In genomic region chr12:108621161-108621560, GRCh38 we compare ENCODE assay signal across 23 cellular contexts. TPM values are rescaled to one million over a fixed set of nuclear protein-coding genes. Genes with fewer than 3 reads are reported as not detected.
DNase-seq lines count a peak whose midpoint lies in the region; ATAC-seq and TF ChIP-seq lines count a peak whose summit lies in the region.
"Had no signal": no experiment of that assay in that cellular context is flagged by ENCODE, and none has a peak within 500 bp of the region (broad histone marks: within the 10 kb centered on the region; RNA-seq: fewer than 3 reads in every experiment).

No MANE protein-coding gene starts in this region.

- H3K4me1 Mint-ChIP-seq in activated T-cell treated with anti-CD3 and anti-CD28 coated beads, Interleukin-2, amount 50 U/mL, for 72 hours (ENCODE audit: low read depth), result peaks cover 63% of the 10 kb centered on the region
- H3K4me1 Mint-ChIP-seq in activated naive CD8-positive, alpha-beta T cell (ENCODE audit: low read depth), result peaks cover 71% of the 10 kb centered on the region
- peaks cover 59% of the 10 kb centered on the region for H3K4me1 Mint-ChIP-seq in stimulated activated memory B cell treated with anti-CD40 and anti-IgM and Interleukin-4, amounts not matched to agents 10 μg/mL and 1 μg/mL and 100 μg/mL, for 72 hours

- H3K36me3 ChIP-seq in lower lobe of right lung, result peaks cover 14% of the 10 kb centered on the region
- H3K36me3 ChIP-seq: prostate gland, tibial artery had no signal

- ATAC-seq in activated T-cell treated with anti-CD3 and anti-CD28 coated beads, Interleukin-2, amount 50 U/mL, for 72 hours (replicated peaks in 1 of 2), result no peak
- ATAC-seq in lower lobe of right lung (no peak), GM18858 (IDR thresholded peaks at IDR 0.05; ENCODE audit: unreplicated experiment) (no peak), GM19324 (IDR thresholded peaks at IDR 0.05; ENCODE audit: low FRiP score, unreplicated experiment) (no peak)
- no peak for ATAC-seq in stimulated activated memory B cell treated with anti-CD40 and anti-IgM and Interleukin-4, amounts not matched to agents 10 μg/mL and 1 μg/mL and 100 μg/mL, for 72 hours

- H3K27ac Mint-ChIP-seq in activated T-cell treated with anti-CD3 and anti-CD28 coated beads, Interleukin-2, amount 50 U/mL, for 72 hours, result peak overlapping the region; percentile 52
- peak overlapping the region; percentile 97 for H3K27ac Mint-ChIP-seq in activated naive CD8-positive, alpha-beta T cell
- peak overlapping the region; percentile 85 for H3K27ac Mint-ChIP-seq in stimulated activated memory B cell treated with anti-CD40 and anti-IgM and Interleukin-4, amounts not matched to agents 10 μg/mL and 1 μg/mL and 100 μg/mL, for 72 hours

- no peaks in the 10 kb centered on the region for H3K27me3 ChIP-seq in lower lobe of right lung (ENCODE audit: low read depth)
- H3K27me3 ChIP-seq: tibial artery had no signal

- H3K4me3 Mint-ChIP-seq in activated T-cell treated with anti-CD3 and anti-CD28 coated beads, Interleukin-2, amount 50 U/mL, for 72 hours, result no peak overlapping the region
- no peak overlapping the region for H3K4me3 Mint-ChIP-seq in activated naive CD8-positive, alpha-beta T cell
- no peak overlapping the region for H3K4me3 Mint-ChIP-seq in stimulated activated memory B cell treated with anti-CD40 and anti-IgM and Interleukin-4, amounts not matched to agents 10 μg/mL and 1 μg/mL and 100 μg/mL, for 72 hours
- H3K4me3 Mint-ChIP-seq: nephron progenitor cell had no signal

- no peak for DNase-seq in activated T-cell treated with anti-CD3 and anti-CD28 coated beads, Interleukin-2, amount 50 U/mL, for 72 hours
- DNase-seq in activated T-cell treated with anti-CD3 and anti-CD28 coated beads, Interleukin-2, amount 50 U/mL, for 1 hour, result no peak
- no peak for DNase-seq in lower lobe of right lung
- DNase-seq in NCI-H2081 (lab: John Stamatoyannopoulos, UW), result no peak
- DNase-seq: ACHN; activated gamma-delta T cell treated with Interleukin-2 at 50 U/mL for 16 hours; DMS79; effector memory CD4-positive, alpha-beta T cell; KG1; MV-4-11; NCI-H1694; NCI-H2227 treated with DMSO at 0.1 percent for 48 hours; nephron progenitor cell; SHP77; stimulated activated naive CD4-positive, alpha-beta T cell treated with Interleukin-2 at 50 U/mL for 16 hours; tibial artery had no signal

- no peak overlapping the region for H3K4me3 ChIP-seq in lower lobe of right lung
- H3K4me3 ChIP-seq: prostate gland, tibial artery had no signal

- no peaks in the 10 kb centered on the region for H3K9me3 ChIP-seq in lower lobe of right lung
- H3K9me3 ChIP-seq: prostate gland, tibial artery had no signal

- H3K27me3 Mint-ChIP-seq in activated T-cell treated with anti-CD3 and anti-CD28 coated beads, Interleukin-2, amount 50 U/mL, for 72 hours (ENCODE audit: low read depth), result no peaks in the 10 kb centered on the region
- no peaks in the 10 kb centered on the region for H3K27me3 Mint-ChIP-seq in activated naive CD8-positive, alpha-beta T cell
- H3K27me3 Mint-ChIP-seq in stimulated activated memory B cell treated with anti-CD40 and anti-IgM and Interleukin-4, amounts not matched to agents 10 μg/mL and 1 μg/mL and 100 μg/mL, for 72 hours, result no peaks in the 10 kb centered on the region

- H3K9me3 Mint-ChIP-seq in activated T-cell treated with anti-CD3 and anti-CD28 coated beads, Interleukin-2, amount 50 U/mL, for 72 hours, result peaks cover 3 to 4% of the 10 kb centered on the region in 2 donors
- H3K9me3 Mint-ChIP-seq in activated naive CD8-positive, alpha-beta T cell (ENCODE audit: low read depth), result no peaks in the 10 kb centered on the region
- H3K9me3 Mint-ChIP-seq in stimulated activated memory B cell treated with anti-CD40 and anti-IgM and Interleukin-4, amounts not matched to agents 10 μg/mL and 1 μg/mL and 100 μg/mL, for 72 hours, result peaks cover 7% of the 10 kb centered on the region

- no peak for TF ChIP-seq CTCF in lower lobe of right lung (IDR thresholded peaks at IDR 0.05)

- intact Hi-C loops in lower lobe of right lung (cut with DNase I), result no loop called here

- peaks cover 19 to 43% of the 10 kb centered on the region in 2 donors for H3K36me3 Mint-ChIP-seq in activated T-cell treated with anti-CD3 and anti-CD28 coated beads, Interleukin-2, amount 50 U/mL, for 72 hours (ENCODE audit: insufficient read depth in 2 of 2)
- H3K36me3 Mint-ChIP-seq in activated naive CD8-positive, alpha-beta T cell, result peaks cover 9% of the 10 kb centered on the region
- H3K36me3 Mint-ChIP-seq in stimulated activated memory B cell treated with anti-CD40 and anti-IgM and Interleukin-4, amounts not matched to agents 10 μg/mL and 1 μg/mL and 100 μg/mL, for 72 hours, result peaks cover 12% of the 10 kb centered on the region

- peak overlapping the region; percentile 81 for H3K27ac ChIP-seq in lower lobe of right lung
- H3K27ac ChIP-seq: prostate gland, tibial artery had no signal

- H3K4me1 ChIP-seq in lower lobe of right lung, result peaks cover 62% of the 10 kb centered on the region

RNA-seq across cellular contexts. Expression of gene SELPLG, which starts 12.5 kb away (rescaled TPM):
- total RNA-seq in activated T-cell treated with anti-CD3 and anti-CD28 coated beads, Interleukin-2, amount 50 U/mL, for 72 hours, result 10 to 100 TPM; 49.6 to 55.4 TPM
- 59.9 TPM for total RNA-seq in lower lobe of right lung
- total RNA-seq: HT-29 had no signal

RNA-seq across cellular contexts. Expression of gene TMEM119, which starts 23.3 kb away (rescaled TPM):
- under 1 TPM; 0.65 to 0.74 TPM for total RNA-seq in activated T-cell treated with anti-CD3 and anti-CD28 coated beads, Interleukin-2, amount 50 U/mL, for 72 hours
- total RNA-seq in lower lobe of right lung, result 13.4 TPM
- total RNA-seq: HT-29, kidney epithelial cell had no signal

RNA-seq across cellular contexts. Expression of gene ISCU, which starts 58.8 kb away (rescaled TPM):
- 100 to 1,000 TPM; 115 to 139 TPM for total RNA-seq in activated T-cell treated with anti-CD3 and anti-CD28 coated beads, Interleukin-2, amount 50 U/mL, for 72 hours
- 133 TPM for total RNA-seq in lower lobe of right lung
